Comparison of ENCODE assay signal across 8 cellular contexts in the genomic region with DNA sequence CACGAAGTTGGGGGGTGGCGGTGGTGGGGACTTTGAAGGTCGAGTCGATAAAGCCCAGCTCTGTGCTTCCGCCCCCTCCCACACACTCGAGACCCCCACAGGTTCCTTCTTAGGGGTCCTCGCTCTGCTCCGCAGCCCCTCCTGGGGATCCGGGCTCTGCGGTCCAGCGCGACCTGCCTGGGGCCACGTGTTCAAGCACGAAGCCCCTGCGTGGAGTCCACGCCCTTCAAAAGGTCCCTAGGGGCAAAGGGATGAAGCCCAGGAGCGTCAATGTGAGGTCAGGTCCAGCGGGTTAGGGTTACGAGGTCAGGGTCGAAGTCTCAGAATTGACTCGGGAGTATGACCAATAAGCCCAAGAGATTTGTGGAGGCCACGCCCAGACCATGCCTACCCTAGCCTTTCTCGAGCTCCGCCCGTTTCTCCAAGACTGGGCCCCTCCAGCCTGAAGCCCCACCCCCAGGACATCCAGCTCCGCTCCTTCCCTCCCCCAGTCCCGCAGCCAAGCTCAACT. TPM values are rescaled to one million over a fixed set of nuclear protein-coding genes. Genes with fewer than 3 reads are reported as not detected.
DNase-seq lines count a peak whose midpoint lies in the region; ATAC-seq, FAIRE-seq and TF ChIP-seq lines count a peak whose summit lies in the region.

No MANE protein-coding gene starts in this region.

- H3K23ac ChIP-seq in H1 (ENCODE audit: insufficient read length), result no peak overlapping the region

- no peaks in the 10 kb centered on the region for H3K9me2 ChIP-seq in GM23338 (ENCODE audit: insufficient read depth)

- H3K4me3 Mint-ChIP-seq in GM23338, result peak overlapping the region; percentile 86

- peak; percentile 63 for FAIRE-seq in H1 (lab: Jason Lieb, UNC)

- no peak overlapping the region for H3K56ac ChIP-seq in H1 (replicated peaks; ENCODE audit: insufficient read length, low read depth, low read length)

- H3K27me3 Mint-ChIP-seq in GM23338 (ENCODE audit: insufficient read depth, low read depth, poor library complexity), result peaks cover 50% of the 10 kb centered on the region

- H2AFZ ChIP-seq in GM23338, result peak overlapping the region; percentile 97
- H2AFZ ChIP-seq in H1 (ENCODE audit: low read length), result 0 out of 2 replicates have a peak overlapping the region, but pooled peaks have one; percentile 34

- H3K79me1 ChIP-seq in H1 (ENCODE audit: low read depth, low read length), result no peaks in the 10 kb centered on the region

- TF ChIP-seq EP300 in H1 (IDR thresholded peaks at IDR 0.05; ENCODE audit: borderline replicate concordance in 1 of 2, low read depth in 2 of 2, low read length in 2 of 2), result no peak

- H4K8ac ChIP-seq in H1 (ENCODE audit: extremely low read depth, insufficient read depth, low read length), result peak overlapping the region; percentile 89

- H2BK5ac ChIP-seq in H1 (ENCODE audit: low read depth, low read length), result no peak overlapping the region; the same call in 1 of the 2 replicates

- H3K4me2 ChIP-seq in GM23338 (peak overlapping the region; percentile 96), H1 (ENCODE audit: insufficient read depth in 1 of 2, low read depth in 2 of 2, low read length in 2 of 2) (peak overlapping the region; percentile 75 to 91)

- H3K18ac ChIP-seq in H1 (ENCODE audit: extremely low read depth, low read length), result peak overlapping the region; percentile 83

- H4K20me1 ChIP-seq in GM23338 (replicated peaks; ENCODE audit: insufficient read depth) (no peaks in the 10 kb centered on the region; the same call in none of the 2 replicates), H1 (replicated peaks in 1 of 2; ENCODE audit: control insufficient read depth in 1 of 2, insufficient read depth in 2 of 2, low read length in 2 of 2) (peaks cover 4 to 7% of the 10 kb centered on the region in 2 experiments)

- no peak overlapping the region for H4K91ac ChIP-seq in H1 (replicated peaks; ENCODE audit: insufficient read length, low read length)

- H2BK20ac ChIP-seq in H1 (ENCODE audit: low read length), result no peak overlapping the region

- H3K36me3 ChIP-seq in GM23338 (ENCODE audit: insufficient read depth) (no peaks in the 10 kb centered on the region), H1 (ENCODE audit: control insufficient read depth in 2 of 4, insufficient read depth in 4 of 4, low read length in 3 of 4) (no peaks in the 10 kb centered on the region), mucosa of stomach (ENCODE audit: control insufficient read depth, insufficient read depth, low read length) (no peaks in the 10 kb centered on the region), upper lobe of right lung (no peaks in the 10 kb centered on the region)

- H4K5ac ChIP-seq in H1 (ENCODE audit: insufficient read length, low read depth, low read length), result no peak overlapping the region

- H2BK15ac ChIP-seq in H1 (ENCODE audit: low read length), result no peak overlapping the region; the same call in 1 of the 2 replicates

- H3K9me3 ChIP-seq in H1 (ENCODE audit: insufficient read depth in 2 of 2, low read depth in 1 of 2, low read length in 1 of 2) (no peaks in the 10 kb centered on the region), mucosa of stomach (ENCODE audit: control insufficient read depth, low read length) (no peaks in the 10 kb centered on the region), upper lobe of right lung (no peaks in the 10 kb centered on the region)

- H3K36me3 Mint-ChIP-seq in GM23338 (ENCODE audit: low read depth), result no peaks in the 10 kb centered on the region

- no peak overlapping the region for H3K14ac ChIP-seq in H1 (ENCODE audit: insufficient read length)

- WGBS in H1 (ENCODE audit: extremely low coverage in 1 of 2, insufficient coverage in 1 of 2, insufficient read length in 1 of 2, insufficient replicate concordance in 2 of 2, low coverage in 1 of 2, low lambda C conversion rate in 2 of 2, missing lambda C conversion rate in 1 of 2), 2 experiments, result 2% methylated on average over 23 of the region's 27 CpGs; no CpG with 5 or more reads in 1 of the 2 experiments

- no peaks in the 10 kb centered on the region for H3K9me3 Mint-ChIP-seq in GM23338

- no peak overlapping the region; a peak in 1 of 7 replicates for H3K9ac ChIP-seq in H1 (replicated peaks in 1 of 4; ENCODE audit: extremely low read depth in 1 of 4, low read depth in 3 of 4, low read length in 3 of 4)
- peak overlapping the region; percentile 15 for H3K9ac ChIP-seq in mucosa of stomach (ENCODE audit: low read length)

- H3K4me1 Mint-ChIP-seq in GM23338, result peaks cover 34% of the 10 kb centered on the region

- peaks cover 17% of the 10 kb centered on the region; the same call in 1 of the 2 replicates for H3K23me2 ChIP-seq in H1 (ENCODE audit: low read depth, low read length)

- 0 out of 2 replicates have a peak, but pooled peaks cover 9% of the 10 kb centered on the region for H3F3A ChIP-seq in GM23338 (replicated peaks; ENCODE audit: low read depth)

- intact Hi-C loops in upper lobe of right lung (cut with DNase I), result loop anchor here (5.0 kb wide), 2 partner anchors 63 to 133 kb away; no protein-coding TSS in a partner anchor

- no peak overlapping the region for H2AK5ac ChIP-seq in H1 (ENCODE audit: low read depth, low read length)

- POLR2A ChIA-PET in H1 (lab: Charles Lee; ENCODE audit: partially characterized antibody), result interaction anchor here (0.6 to 1.9 kb wide), 6 partner anchors 9 to 113 kb away, joined by 3 to 7 read pairs (median 5); a partner anchor contains a TSS

- peak; percentile 72 for DNase-seq in AG08396 (ENCODE audit: low spot score)
- peak; percentile 98 for DNase-seq in GM23338 (ENCODE audit: low spot score)
- peak; percentile 56 for DNase-seq in SW480 (ENCODE audit: low spot score)
- peak; percentile 78 to 88 for DNase-seq in H1 (ENCODE audit: low read depth in 1 of 2, low spot score in 2 of 2)
- no peak for DNase-seq in upper lobe of right lung
- no peak for DNase-seq in activated gamma-delta T cell treated with Interleukin-2 at 50 U/mL for 16 hours
- no peak for DNase-seq in NCI-H1092 (lab: John Stamatoyannopoulos, UW)

- H3K27me3 ChIP-seq in GM23338 (ENCODE audit: insufficient read depth), result peaks cover 69% of the 10 kb centered on the region
- H3K27me3 ChIP-seq in H1 (replicated peaks in 1 of 4; ENCODE audit: control insufficient read depth in 3 of 4, extremely low read depth in 1 of 4, insufficient read depth in 3 of 4, low read length in 3 of 4), result peaks cover 25 to 65% (median 57%) of the 10 kb centered on the region in 4 experiments
- H3K27me3 ChIP-seq in mucosa of stomach (ENCODE audit: control insufficient read depth, insufficient read depth, low read length), result peaks cover 62% of the 10 kb centered on the region
- H3K27me3 ChIP-seq in upper lobe of right lung, result peaks cover 57% of the 10 kb centered on the region

- H2BK120ac ChIP-seq in H1 (replicated peaks; ENCODE audit: low read depth, low read length), result no peak overlapping the region

- peak overlapping the region; percentile 44; the same call in 1 of the 2 replicates for H2BK12ac ChIP-seq in H1 (ENCODE audit: low read depth, low read length)

- H3K4me1 ChIP-seq in GM23338 (ENCODE audit: insufficient read depth), result peaks cover 26% of the 10 kb centered on the region
- peaks cover 0 to 28% (median 17%) of the 10 kb centered on the region in 4 experiments; a peak in 6 of 7 replicates for H3K4me1 ChIP-seq in H1 (replicated peaks in 1 of 4; ENCODE audit: control insufficient read depth in 3 of 4, insufficient read depth in 4 of 4, low read length in 3 of 4)
- peaks cover 29% of the 10 kb centered on the region for H3K4me1 ChIP-seq in mucosa of stomach (ENCODE audit: control insufficient read depth, insufficient read depth, low read length)
- H3K4me1 ChIP-seq in upper lobe of right lung, result peaks cover 30% of the 10 kb centered on the region

- CTCF ChIA-PET in H1 (lab: Charles Lee; ENCODE audit: partially characterized antibody), result interaction anchor here (0.7 to 7.2 kb wide), 14 partner anchors 8 to 137 kb away, joined by 3 to 89 read pairs (median 4); no protein-coding TSS in a partner anchor

- H3K27ac ChIP-seq in GM23338 (ENCODE audit: low read depth) (peak overlapping the region; percentile 52; the same call in 1 of the 2 replicates), H1 (ENCODE audit: low read depth, low read length) (no peak overlapping the region), upper lobe of right lung (no peak overlapping the region)

- ATAC-seq in GM23338 (peak; percentile 63), upper lobe of right lung (peak; percentile 43)

- peak overlapping the region; percentile 62 for H3K4me3 ChIP-seq in GM23338
- peak overlapping the region; percentile 35 to 63 (median 51) for H3K4me3 ChIP-seq in H1 (ENCODE audit: extremely low read depth in 1 of 4, insufficient read depth in 2 of 4, low read depth in 3 of 4, low read length in 4 of 4)
- H3K4me3 ChIP-seq in mucosa of stomach (ENCODE audit: low read length), result peak overlapping the region; percentile 80
- H3K4me3 ChIP-seq in upper lobe of right lung, result peak overlapping the region; percentile 54

- TF ChIP-seq CTCF in GM23338 (conservative IDR thresholded peaks at IDR 0.05; ENCODE audit: low read depth in 2 of 2) (no peak), H1 (IDR thresholded peaks at IDR 0.05; ENCODE audit: control extremely low read depth in 1 of 3, insufficient read depth in 1 of 3, low read depth in 1 of 3, low read length in 3 of 3) (no peak), upper lobe of right lung (IDR thresholded peaks at IDR 0.05) (no peak)

- no peak for TF ChIP-seq POLR2A in H1 (IDR thresholded peaks at IDR 0.05; ENCODE audit: control extremely low read depth in 1 of 2, low read depth in 2 of 2, low read length in 2 of 2)

- H3K4ac ChIP-seq in H1 (replicated peaks; ENCODE audit: insufficient read length, low read depth, low read length), result peak overlapping the region; percentile 2

- no peak for TF ChIP-seq RAD21 in H1 (IDR thresholded peaks at IDR 0.05 in 1 of 2, conservative IDR thresholded peaks at IDR 0.05 in 1 of 2; ENCODE audit: low read depth in 2 of 2, low read length in 2 of 2)

- H3K79me2 ChIP-seq in GM23338 (replicated peaks; ENCODE audit: insufficient read depth) (no peaks in the 10 kb centered on the region), H1 (ENCODE audit: control insufficient read depth in 1 of 2, insufficient read depth in 2 of 2, low read length in 2 of 2) (no peaks in the 10 kb centered on the region)

- H3K27ac Mint-ChIP-seq in GM23338, result peak overlapping the region; percentile 82; the same call in 1 of the 2 replicates

RNA-seq across cellular contexts. Expression of a gene that starts 0.8 kb away (rescaled TPM):
- total RNA-seq in GM23338 (2014; rRNA removed; shearing (Covaris generic)), result 3.6 and 5.1 TPM in 2 replicates
- 1.1 and 1.4 TPM in 2 replicates for polyA plus RNA-seq in GM23338 (2016; fragmentation: Nextera tagmentation; extraction: Ambion mirVana)
- 4.8 and 4.9 TPM in 2 replicates for total RNA-seq in H1 (2021; fragmentation: NEBNext Ultra II Directional; extraction: Animal tissue kit (Norgen Biotek cat#: 25700))
- 2.9 and 4.8 TPM in 2 replicates for polyA plus RNA-seq in H1 (2011; rRNA removed)
- 3.4 TPM for polyA plus RNA-seq in H1 (2011; cell fraction: cytosol; rRNA removed)
- 10.8 TPM for polyA plus RNA-seq in H1 (2011; cell fraction: nucleus; rRNA removed)
- polyA plus RNA-seq in H1 (2012, experiment 1 of 2), result 4.0 to 4.7 TPM (median 4.5 TPM) in 4 replicates
- polyA plus RNA-seq in H1 (2012, experiment 2 of 2), result 4.1 TPM
- polyA plus RNA-seq in H1 (2013, experiment 1 of 2), result 2.5 TPM
- polyA plus RNA-seq in H1 (2013, experiment 2 of 2), result 2.6 TPM
- polyA minus RNA-seq in H1 (2011; rRNA and poly(A)+ RNA removed), result 5.9 and 6.1 TPM in 2 replicates
- 3.8 TPM for polyA minus RNA-seq in H1 (2011; cell fraction: cytosol; rRNA and poly(A)+ RNA removed)
- 7.7 TPM for polyA minus RNA-seq in H1 (2011; cell fraction: nucleus; rRNA and poly(A)+ RNA removed)
- not detected for total RNA-seq in upper lobe of right lung

RNA-seq across cellular contexts. Expression of a gene that starts 12.8 kb away (rescaled TPM):
- 17.4 and 32.7 TPM in 2 replicates for total RNA-seq in GM23338 (2014; rRNA removed; shearing (Covaris generic))
- polyA plus RNA-seq in GM23338 (2016; fragmentation: Nextera tagmentation; extraction: Ambion mirVana) (12.5 and 13.8 TPM in 2 replicates), H1 (2011; rRNA removed) (17.5 and 23.2 TPM in 2 replicates)
- 16.2 and 16.7 TPM in 2 replicates for total RNA-seq in H1 (2021; fragmentation: NEBNext Ultra II Directional; extraction: Animal tissue kit (Norgen Biotek cat#: 25700))
- 18.3 TPM for polyA plus RNA-seq in H1 (2011; cell fraction: cytosol; rRNA removed)
- polyA plus RNA-seq in H1 (2011; cell fraction: nucleus; rRNA removed), result 124 TPM
- polyA plus RNA-seq in H1 (2012, experiment 1 of 2), result 10.5 to 22.8 TPM (median 22.0 TPM) in 4 replicates
- 15.5 TPM for polyA plus RNA-seq in H1 (2012, experiment 2 of 2)
- polyA plus RNA-seq in H1 (2013, experiment 1 of 2), result 16.1 TPM
- 14.2 TPM for polyA plus RNA-seq in H1 (2013, experiment 2 of 2)
- 9.0 and 10.5 TPM in 2 replicates for polyA minus RNA-seq in H1 (2011; rRNA and poly(A)+ RNA removed)
- 10.6 TPM for polyA minus RNA-seq in H1 (2011; cell fraction: cytosol; rRNA and poly(A)+ RNA removed)
- polyA minus RNA-seq in H1 (2011; cell fraction: nucleus; rRNA and poly(A)+ RNA removed), result 32.9 TPM
- total RNA-seq in upper lobe of right lung, result 31.6 TPM

RNA-seq across cellular contexts. Expression of a gene that starts 27.2 kb away (rescaled TPM):
- total RNA-seq in GM23338 (2014; rRNA removed; shearing (Covaris generic)), result 7.7 and 13.7 TPM in 2 replicates
- 2.2 and 2.3 TPM in 2 replicates for polyA plus RNA-seq in GM23338 (2016; fragmentation: Nextera tagmentation; extraction: Ambion mirVana)
- total RNA-seq in H1 (2021; fragmentation: NEBNext Ultra II Directional; extraction: Animal tissue kit (Norgen Biotek cat#: 25700)), result 5.8 and 7.9 TPM in 2 replicates
- 6.7 and 8.1 TPM in 2 replicates for polyA plus RNA-seq in H1 (2011; rRNA removed)
- polyA plus RNA-seq in H1 (2011; cell fraction: cytosol; rRNA removed), result 4.7 TPM
- polyA plus RNA-seq in H1 (2011; cell fraction: nucleus; rRNA removed), result 9.8 TPM
- 4.6 to 8.1 TPM (median 4.8 TPM) in 4 replicates for polyA plus RNA-seq in H1 (2012, experiment 1 of 2)
- polyA plus RNA-seq in H1 (2012, experiment 2 of 2), result 18.3 TPM
- polyA plus RNA-seq in H1 (2013, experiment 1 of 2), result 4.9 TPM
- 5.5 TPM for polyA plus RNA-seq in H1 (2013, experiment 2 of 2)
- polyA minus RNA-seq in H1 (2011; rRNA and poly(A)+ RNA removed), result 3.8 and 4.1 TPM in 2 replicates
- polyA minus RNA-seq in H1 (2011; cell fraction: cytosol; rRNA and poly(A)+ RNA removed), result 5.2 TPM
- 11.3 TPM for polyA minus RNA-seq in H1 (2011; cell fraction: nucleus; rRNA and poly(A)+ RNA removed)
- 0.09 TPM for total RNA-seq in upper lobe of right lung

RNA-seq across cellular contexts. Expression of a gene that starts 51.5 kb away (rescaled TPM):
- 0.63 and 4.6 TPM in 2 replicates for total RNA-seq in GM23338 (2014; rRNA removed; shearing (Covaris generic))
- polyA plus RNA-seq in GM23338 (2016; fragmentation: Nextera tagmentation; extraction: Ambion mirVana) (1.7 and 1.8 TPM in 2 replicates), H1 (2011; rRNA removed) (0.89 and 1.2 TPM in 2 replicates)
- 1.7 and 3.3 TPM in 2 replicates for total RNA-seq in H1 (2021; fragmentation: NEBNext Ultra II Directional; extraction: Animal tissue kit (Norgen Biotek cat#: 25700))
- polyA plus RNA-seq in H1 (2011; cell fraction: cytosol; rRNA removed), result 2.8 TPM
- polyA plus RNA-seq in H1 (2011; cell fraction: nucleus; rRNA removed), result 9.0 TPM
- 0.88 to 2.6 TPM (median 2.1 TPM) in 4 replicates for polyA plus RNA-seq in H1 (2012, experiment 1 of 2)
- 1.0 TPM for polyA plus RNA-seq in H1 (2012, experiment 2 of 2)
- 0.85 TPM for polyA plus RNA-seq in H1 (2013, experiment 1 of 2)
- 0.68 TPM for polyA plus RNA-seq in H1 (2013, experiment 2 of 2)
- polyA minus RNA-seq in H1 (2011; rRNA and poly(A)+ RNA removed), result 2.2 and 2.6 TPM in 2 replicates
- 2.4 TPM for polyA minus RNA-seq in H1 (2011; cell fraction: cytosol; rRNA and poly(A)+ RNA removed)
- 6.1 TPM for polyA minus RNA-seq in H1 (2011; cell fraction: nucleus; rRNA and poly(A)+ RNA removed)
- 1.3 TPM for total RNA-seq in upper lobe of right lung

Comparison
In these comparisons a context has a peak if more than half of its experiments do, and no peak if none do; other contexts are left out.
1. DNase-seq: peak in AG08396 (single experiment), GM23338 (single experiment), SW480 (single experiment) and H1 (2 of 2); none in upper lobe of right lung (single experiment), activated gamma-delta T cell treated with Interleukin-2 at 50 U/mL for 16 hours (single experiment) and NCI-H1092 (single experiment).
2. Peak in every context shown above with its lines, with median percentiles within 50 percentile points of each other: H3K4me3 ChIP-seq.